Comparison of ENCODE assay signal across 1 cellular context in the genomic region with DNA sequence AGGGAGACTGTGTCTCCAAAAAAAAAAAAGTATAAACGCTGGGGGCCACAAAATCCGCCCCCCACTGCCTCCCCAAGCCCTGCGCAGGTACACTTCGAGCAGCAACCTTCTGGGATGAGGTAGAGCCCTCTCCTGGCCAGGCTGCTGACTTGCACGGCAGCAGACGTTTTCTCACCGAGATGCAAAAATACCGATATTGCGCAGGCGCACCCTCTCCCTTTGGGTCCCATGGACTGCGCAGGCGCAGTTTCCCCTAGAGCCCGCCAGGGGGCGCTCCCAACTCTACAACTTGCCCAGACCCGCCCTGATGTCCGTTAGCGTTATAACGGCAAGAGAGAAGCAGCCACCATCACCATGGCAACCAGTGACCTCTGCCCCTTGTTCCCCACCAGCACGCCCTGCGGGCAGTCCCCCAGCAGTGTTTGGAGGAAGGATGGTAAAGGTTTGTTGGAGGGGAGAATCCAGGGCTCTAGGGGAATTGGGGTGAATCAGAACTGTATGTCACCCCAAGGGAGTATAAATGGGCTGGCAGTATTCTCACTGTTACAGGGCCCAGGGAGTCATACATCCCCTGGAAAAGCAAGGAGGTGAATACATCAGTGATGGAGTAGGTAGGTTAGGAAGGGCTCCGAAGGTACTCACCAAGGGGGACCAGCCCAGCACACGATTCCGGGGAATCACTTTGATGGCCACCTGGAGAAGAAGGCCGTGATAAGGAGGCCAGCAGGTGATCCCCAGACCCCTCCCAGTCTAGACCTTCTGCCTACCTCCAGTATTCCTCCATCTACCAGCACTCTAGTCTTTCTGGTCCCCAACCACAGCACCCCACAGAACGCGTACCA.
TF ChIP-seq lines count a peak whose summit lies in the region.

No MANE protein-coding gene starts in this region.

TF ChIP-seq in GM12878, 131 proteins besides CTCF, POLR2A, EP300 and RAD21 (continued from another document):
- TF ChIP-seq, protein P1, sequence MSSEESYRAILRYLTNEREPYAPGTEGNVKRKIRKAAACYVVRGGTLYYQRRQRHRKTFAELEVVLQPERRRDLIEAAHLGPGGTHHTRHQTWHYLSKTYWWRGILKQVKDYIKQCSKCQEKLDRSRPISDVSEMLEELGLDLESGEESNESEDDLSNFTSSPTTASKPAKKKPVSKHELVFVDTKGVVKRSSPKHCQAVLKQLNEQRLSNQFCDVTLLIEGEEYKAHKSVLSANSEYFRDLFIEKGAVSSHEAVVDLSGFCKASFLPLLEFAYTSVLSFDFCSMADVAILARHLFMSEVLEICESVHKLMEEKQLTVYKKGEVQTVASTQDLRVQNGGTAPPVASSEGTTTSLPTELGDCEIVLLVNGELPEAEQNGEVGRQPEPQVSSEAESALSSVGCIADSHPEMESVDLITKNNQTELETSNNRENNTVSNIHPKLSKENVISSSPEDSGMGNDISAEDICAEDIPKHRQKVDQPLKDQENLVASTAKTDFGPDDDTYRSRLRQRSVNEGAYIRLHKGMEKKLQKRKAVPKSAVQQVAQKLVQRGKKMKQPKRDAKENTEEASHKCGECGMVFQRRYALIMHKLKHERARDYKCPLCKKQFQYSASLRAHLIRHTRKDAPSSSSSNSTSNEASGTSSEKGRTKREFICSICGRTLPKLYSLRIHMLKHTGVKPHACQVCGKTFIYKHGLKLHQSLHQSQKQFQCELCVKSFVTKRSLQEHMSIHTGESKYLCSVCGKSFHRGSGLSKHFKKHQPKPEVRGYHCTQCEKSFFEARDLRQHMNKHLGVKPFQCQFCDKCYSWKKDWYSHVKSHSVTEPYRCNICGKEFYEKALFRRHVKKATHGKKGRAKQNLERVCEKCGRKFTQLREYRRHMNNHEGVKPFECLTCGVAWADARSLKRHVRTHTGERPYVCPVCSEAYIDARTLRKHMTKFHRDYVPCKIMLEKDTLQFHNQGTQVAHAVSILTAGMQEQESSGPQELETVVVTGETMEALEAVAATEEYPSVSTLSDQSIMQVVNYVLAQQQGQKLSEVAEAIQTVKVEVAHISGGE (CRISPR knock-in tag; IDR thresholded peaks at IDR 0.05): no peak
- no peak for TF ChIP-seq SUPT20H (IDR thresholded peaks at IDR 0.05; ENCODE audit: borderline replicate concordance, control insufficient read depth, low read depth, low read length)
- TF ChIP-seq CHD2 (IDR thresholded peaks at IDR 0.05; ENCODE audit: borderline replicate concordance, low read depth, low read length): peak; percentile 65
